Comparison of ENCODE assay signal across 16 cellular contexts in the genomic region with DNA sequence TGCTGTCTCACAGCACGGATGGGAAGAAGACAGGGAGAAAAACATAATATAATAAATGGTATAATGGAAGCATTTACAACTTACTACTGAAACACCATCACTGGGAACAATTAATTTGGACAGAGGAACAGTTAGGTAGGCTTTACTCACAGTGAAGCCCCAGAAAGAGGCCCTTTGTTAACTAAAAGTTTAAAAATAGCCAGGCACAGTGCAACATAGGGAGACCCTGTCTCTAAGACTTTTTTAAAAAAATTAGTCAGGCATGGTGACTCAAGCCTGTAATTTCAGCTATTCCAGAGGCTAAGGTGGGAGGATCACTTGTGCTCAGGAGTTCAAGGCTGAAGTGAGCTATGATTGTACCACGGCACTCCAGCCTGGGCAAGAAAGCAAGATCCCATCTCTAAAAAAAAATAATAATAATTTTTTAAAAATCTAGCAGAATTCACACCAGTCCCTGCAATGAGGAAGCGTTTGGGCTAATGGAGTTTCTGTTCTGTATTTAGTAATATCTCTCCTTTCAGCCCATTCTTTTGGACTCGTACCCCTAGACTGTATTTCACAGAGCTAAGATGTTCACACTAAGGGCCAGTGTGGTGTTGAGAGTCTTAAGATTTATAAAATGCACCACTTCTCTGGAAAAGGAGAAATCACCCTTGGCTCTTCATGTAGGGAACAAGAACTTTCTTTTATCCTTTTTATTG.
"Had no signal": no experiment of that assay in that cellular context is flagged by ENCODE, and none has a peak within 500 bp of the region (broad histone marks: within the 10 kb centered on the region; RNA-seq: fewer than 3 reads in every experiment).

No MANE protein-coding gene starts in this region.

- H3K27me3 Mint-ChIP-seq: activated CD4-positive, alpha-beta T cell treated with anti-CD3 and anti-CD28 coated beads, Interleukin-2, amount 10 ng/mL, durations not matched to agents 24 days and 14 days; progenitor cell of endocrine pancreas had no signal

- DNase-seq: activated CD4-positive, alpha-beta T cell treated with anti-CD3 and anti-CD28 coated beads, Interleukin-2, amount 10 ng/mL, durations not matched to agents 24 days and 14 days; activated CD8-positive, alpha-beta memory T cell treated with anti-CD3 and anti-CD28 coated beads, Interleukin-2, amount 50 U/mL, for 48 hours; activated effector memory CD4-positive, alpha-beta T cell treated with anti-CD3 and anti-CD28 coated beads, Interleukin-2, amount 50 U/mL, for 16 hours; activated naive CD4-positive, alpha-beta T cell treated with anti-CD3 and anti-CD28 coated beads, Interleukin-2, amount 50 U/mL, for 16 hours; activated T-cell treated with anti-CD3 and anti-CD28 coated beads, Interleukin-2, amount 50 U/mL, for 48 hours; gastrocnemius medialis; heart left ventricle; kidney; nephron progenitor cell; stimulated activated naive CD8-positive, alpha-beta T cell treated with anti-CD3 and anti-CD28 coated beads, Interleukin-15, Interleukin-2, amounts not matched to agents 100 U/mL and 50 U/mL, for 24 hours; substantia nigra; T1000; tibial artery had no signal

- H3K4me1 Mint-ChIP-seq: activated CD4-positive, alpha-beta T cell treated with anti-CD3 and anti-CD28 coated beads, Interleukin-2, amount 10 ng/mL, durations not matched to agents 24 days and 14 days had no signal

- ATAC-seq: gastrocnemius medialis; left lobe of liver; stimulated activated naive CD8-positive, alpha-beta T cell treated with anti-CD3 and anti-CD28 coated beads, Interleukin-15, Interleukin-2, amounts not matched to agents 100 U/mL and 50 U/mL, for 24 hours had no signal

- H3K4me3 Mint-ChIP-seq: activated CD4-positive, alpha-beta T cell treated with anti-CD3 and anti-CD28 coated beads, Interleukin-2, amount 10 ng/mL, durations not matched to agents 24 days and 14 days; mesothelial cell of epicardium; nephron progenitor cell had no signal

- H3K27ac Mint-ChIP-seq: activated CD4-positive, alpha-beta T cell treated with anti-CD3 and anti-CD28 coated beads, Interleukin-2, amount 10 ng/mL, durations not matched to agents 24 days and 14 days; mesothelial cell of epicardium; nephron progenitor cell; progenitor cell of endocrine pancreas had no signal
